ENCODE assay signal across 11 cellular contexts in the genomic region with DNA sequence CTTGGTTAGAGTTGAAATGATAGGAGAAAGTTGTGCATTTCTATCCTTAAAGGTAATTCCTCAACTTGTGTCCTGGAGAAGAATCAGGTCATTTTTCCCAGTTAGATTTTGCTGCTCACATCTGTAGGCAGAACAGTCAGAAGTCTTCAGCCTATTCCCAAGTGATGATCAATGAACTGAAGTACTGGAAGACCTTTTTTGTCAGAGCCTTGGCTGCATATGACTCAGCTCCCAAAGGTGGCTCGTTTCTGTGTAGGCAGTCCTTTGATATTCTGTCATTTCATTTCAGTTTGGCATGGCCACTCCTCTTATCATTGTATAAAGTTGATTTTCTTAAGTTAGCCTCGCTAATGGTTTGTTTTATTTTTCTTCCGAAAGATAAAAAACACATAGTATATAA.
DNase-seq lines count a peak whose midpoint lies in the region; ATAC-seq and TF ChIP-seq lines count a peak whose summit lies in the region.
"Had no signal": no experiment of that assay in that cellular context is flagged by ENCODE, and none has a peak within 500 bp of the region (broad histone marks: within the 10 kb centered on the region; RNA-seq: fewer than 3 reads in every experiment).

No MANE protein-coding gene starts in this region.

- no peaks in the 10 kb centered on the region for H3K36me3 ChIP-seq in uterus

- TF ChIP-seq CTCF in natural killer cell (IDR thresholded peaks at IDR 0.05): no peak
- no peak for TF ChIP-seq CTCF in uterus (IDR thresholded peaks at IDR 0.05)

- intact Hi-C loops in natural killer cell (cut with micrococcal nuclease): loop anchor here (1.0 kb wide), 1 partner anchor 15 kb away; no protein-coding TSS in a partner anchor
- intact Hi-C loops in uterus (cut with DNase I; ENCODE audit: low total_unique reads): no loop called here

- H3K27ac Mint-ChIP-seq in activated naive CD8-positive, alpha-beta T cell treated with anti-CD3 and anti-CD28 coated beads, Interleukin-2, amount 50 U/mL, for 24 hours: peak overlapping the region; percentile 97
- H3K27ac Mint-ChIP-seq in natural killer cell: peak overlapping the region; percentile 100

- H3K4me3 ChIP-seq in uterus: no peak overlapping the region

- no peaks in the 10 kb centered on the region for H3K9me3 ChIP-seq in uterus

- no peaks in the 10 kb centered on the region for H3K9me3 Mint-ChIP-seq in activated naive CD8-positive, alpha-beta T cell treated with anti-CD3 and anti-CD28 coated beads, Interleukin-2, amount 50 U/mL, for 24 hours
- no peaks in the 10 kb centered on the region for H3K9me3 Mint-ChIP-seq in natural killer cell
- H3K9me3 Mint-ChIP-seq: neural crest cell had no signal

- no peaks in the 10 kb centered on the region for H3K27me3 ChIP-seq in uterus

- DNase-seq in stimulated activated CD4-positive, alpha-beta T cell treated with anti-CD3 and anti-CD28 coated beads, Interleukin-15, amount 100 ng/mL, for 24 hours: peak; percentile 58
- DNase-seq in stimulated activated CD4-positive, alpha-beta T cell treated with anti-CD3 and anti-CD28 coated beads, Interleukin-12 subunit alpha, Interleukin-12 subunit beta, amount 100 ng/mL, for 4 hours: no peak
- DNase-seq in activated naive CD8-positive, alpha-beta T cell treated with anti-CD3 and anti-CD28 coated beads, Interleukin-2, amount 50 U/mL, for 24 hours: peak; percentile 30
- DNase-seq in natural killer cell (no peak), uterus (no peak), NCI-H774 (lab: John Stamatoyannopoulos, UW) (no peak)
- DNase-seq: activated CD4-positive, CD25-positive, alpha-beta regulatory T cell treated with anti-CD3 and anti-CD28 coated beads, Interleukin-2, amount 50 U/mL, for 72 hours; NCI-H345 had no signal

- H3K4me3 Mint-ChIP-seq in activated naive CD8-positive, alpha-beta T cell treated with anti-CD3 and anti-CD28 coated beads, Interleukin-2, amount 50 U/mL, for 24 hours: peak overlapping the region; percentile 69
- H3K4me3 Mint-ChIP-seq in natural killer cell: peak overlapping the region; percentile 78
- H3K4me3 Mint-ChIP-seq: neural crest cell had no signal

- peaks cover 11 to 41% of the 10 kb centered on the region in 2 donors for H3K4me1 ChIP-seq in uterus

- peaks cover 87% of the 10 kb centered on the region for H3K4me1 Mint-ChIP-seq in activated naive CD8-positive, alpha-beta T cell treated with anti-CD3 and anti-CD28 coated beads, Interleukin-2, amount 50 U/mL, for 24 hours
- peaks cover 83 to 84% of the 10 kb centered on the region in 2 donors for H3K4me1 Mint-ChIP-seq in natural killer cell

- H3K36me3 Mint-ChIP-seq in activated naive CD8-positive, alpha-beta T cell treated with anti-CD3 and anti-CD28 coated beads, Interleukin-2, amount 50 U/mL, for 24 hours (ENCODE audit: low read depth): peaks cover 25% of the 10 kb centered on the region
- peaks cover 13% of the 10 kb centered on the region for H3K36me3 Mint-ChIP-seq in natural killer cell

- no peak for TF ChIP-seq POLR2A in uterus (IDR thresholded peaks at IDR 0.05)

- H3K27ac ChIP-seq in uterus: peak overlapping the region; percentile 88 to 98

- H3K27me3 Mint-ChIP-seq in activated naive CD8-positive, alpha-beta T cell treated with anti-CD3 and anti-CD28 coated beads, Interleukin-2, amount 50 U/mL, for 24 hours: no peaks in the 10 kb centered on the region
- no peaks in the 10 kb centered on the region for H3K27me3 Mint-ChIP-seq in natural killer cell (ENCODE audit: low read depth in 2 of 2)

- peak; percentile 45 for ATAC-seq in activated naive CD8-positive, alpha-beta T cell treated with anti-CD3 and anti-CD28 coated beads, Interleukin-2, amount 50 U/mL, for 24 hours
- ATAC-seq in natural killer cell (peak in 1 of 3 donors; percentile 15), HG03469 (IDR thresholded peaks at IDR 0.05; ENCODE audit: unreplicated experiment) (no peak), GM21381 (IDR thresholded peaks at IDR 0.05; ENCODE audit: unreplicated experiment) (no peak)

Comparison
In these comparisons a context has a peak if more than half of its experiments do, and no peak if none do; other contexts are left out.
1. DNase-seq: peak in stimulated activated CD4-positive, alpha-beta T cell treated with anti-CD3 and anti-CD28 coated beads, Interleukin-15, amount 100 ng/mL, for 24 hours (single experiment) and activated naive CD8-positive, alpha-beta T cell treated with anti-CD3 and anti-CD28 coated beads, Interleukin-2, amount 50 U/mL, for 24 hours (single experiment); none in stimulated activated CD4-positive, alpha-beta T cell treated with anti-CD3 and anti-CD28 coated beads, Interleukin-12 subunit alpha, Interleukin-12 subunit beta, amount 100 ng/mL, for 4 hours (single experiment), natural killer cell (single experiment), uterus (0 of 2) and NCI-H774 (single experiment).